Comparison of ENCODE assay signal across 21 cellular contexts in the genomic region with DNA sequence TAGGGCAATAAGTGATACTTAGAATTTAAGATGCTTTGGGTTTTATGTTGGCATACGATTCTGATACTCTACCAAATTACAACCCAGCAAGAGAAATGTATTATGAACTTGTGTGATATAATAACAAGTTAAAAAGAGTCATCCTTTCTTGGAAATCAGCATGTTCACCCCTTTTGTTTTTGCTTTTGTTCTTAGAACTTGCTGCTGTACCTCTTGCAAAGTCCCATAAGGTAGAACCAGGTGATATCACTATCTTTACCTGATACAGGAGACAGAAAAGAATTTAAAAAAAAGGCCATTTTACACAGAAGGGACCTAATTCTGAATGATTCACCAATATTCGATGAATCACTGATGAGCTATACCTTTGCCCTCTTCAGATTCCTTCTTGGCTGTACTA.
DNase-seq lines count a peak whose midpoint lies in the region; ATAC-seq and TF ChIP-seq lines count a peak whose summit lies in the region.
"Had no signal": no experiment of that assay in that cellular context is flagged by ENCODE, and none has a peak within 500 bp of the region (broad histone marks: within the 10 kb centered on the region; RNA-seq: fewer than 3 reads in every experiment).

No MANE protein-coding gene starts in this region.

- H3K27me3 ChIP-seq in foreskin keratinocyte = no peaks in the 10 kb centered on the region
- H3K27me3 ChIP-seq: BLaER1 treated with 17β-estradiol and CSF1 and Interleukin-3, amounts not matched to agents 10 nM and 100 nM had no signal

- ATAC-seq in activated CD4-positive, CD25-positive, alpha-beta regulatory T cell treated with anti-CD3 and anti-CD28 coated beads, Interleukin-2, amount 50 U/mL, for 24 hours = peak; percentile 83 to 85
- ATAC-seq in foreskin keratinocyte = peak; percentile 26
- ATAC-seq: A549, GM12878 had no signal

- no peak for DNase-seq in activated CD4-positive, CD25-positive, alpha-beta regulatory T cell treated with anti-CD3 and anti-CD28 coated beads, Interleukin-2, amount 50 U/mL, for 72 hours
- DNase-seq in foreskin keratinocyte = no peak
- no peak for DNase-seq in NCI-H1436 (lab: John Stamatoyannopoulos, UW)
- no peak for DNase-seq in mucosa of gallbladder (ENCODE audit: low spot score)
- DNase-seq: AML-193; CD4-positive, alpha-beta memory T cell; CD8-positive, alpha-beta memory T cell; COR-L47; DMS 273 treated with DMSO at 0.1 percent for 48 hours; DMS153; DMS53; DMS79; DND-41; EL; GDM1 had no signal

- peaks cover 10% of the 10 kb centered on the region for H3K4me1 ChIP-seq in foreskin keratinocyte
- H3K4me1 ChIP-seq: A549; BLaER1 treated with 17β-estradiol and CSF1 and Interleukin-3, amounts not matched to agents 10 nM and 100 nM had no signal

- TF ChIP-seq CTCF in foreskin keratinocyte (conservative IDR thresholded peaks at IDR 0.05) = no peak

- no peak overlapping the region for H3K27ac ChIP-seq in foreskin keratinocyte
- H3K27ac ChIP-seq: 22Rv1; A549; BLaER1 treated with 17β-estradiol and CSF1 and Interleukin-3, amounts not matched to agents 10 nM and 100 nM; C4-2B had no signal
